10 cellular contexts compared by ENCODE assay signal in the genomic region with DNA sequence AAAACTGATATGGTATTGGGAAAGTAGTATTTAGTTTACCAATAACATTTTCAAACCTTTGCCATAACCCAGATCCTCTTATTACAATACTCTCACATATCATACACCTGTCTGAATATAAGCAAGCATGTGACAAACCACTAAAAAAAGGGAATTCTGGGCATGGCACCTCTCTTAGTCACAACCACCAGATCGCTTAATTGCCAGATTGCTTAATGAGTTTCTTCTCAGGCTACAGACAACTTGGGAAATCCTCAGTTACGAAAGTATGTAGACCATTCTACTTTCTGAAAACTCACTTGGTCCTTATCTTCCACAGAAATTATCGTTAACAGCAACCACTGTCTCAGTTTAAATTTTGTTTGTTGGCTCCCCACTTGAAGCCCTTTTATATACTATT.
DNase-seq lines count a peak whose midpoint lies in the region; ATAC-seq and TF ChIP-seq lines count a peak whose summit lies in the region.
"Had no signal": no experiment of that assay in that cellular context is flagged by ENCODE, and none has a peak within 500 bp of the region (broad histone marks: within the 10 kb centered on the region; RNA-seq: fewer than 3 reads in every experiment).

No MANE protein-coding gene starts in this region.

- H3K27me3 ChIP-seq in DND-41 (ENCODE audit: insufficient read depth, low read length, poor library complexity): no peaks in the 10 kb centered on the region
- H3K27me3 ChIP-seq in neuron (ENCODE audit: insufficient read depth, low read length): no peaks in the 10 kb centered on the region
- H3K27me3 ChIP-seq: colonic mucosa had no signal

- H3K9ac ChIP-seq in DND-41 (ENCODE audit: low read depth, low read length): peak overlapping the region; percentile 93

- peak overlapping the region; percentile 91 for H3K27ac Mint-ChIP-seq in dendritic cell treated with granulocyte-macrophage colony-stimulating factor and Interleukin-4, amounts not matched to agents 40 ng/mL and 50 ng/mL, for 4 days

- no peak for DNase-seq in DND-41
- peak; percentile 87 for DNase-seq in NOMO-1 treated with DMSO at 0.1 percent for 48 hours (lab: John Stamatoyannopoulos, UW; ENCODE audit: unreplicated experiment)
- no peak for DNase-seq in HCEC 1CT
- no peak for DNase-seq in OCI-M2 (lab: John Stamatoyannopoulos, UW; ENCODE audit: unreplicated experiment)
- DNase-seq: colonic mucosa, NCI-H446 treated with DMSO at 0.1 percent for 48 hours had no signal

- no peak overlapping the region for H2AFZ ChIP-seq in DND-41 (ENCODE audit: low read depth, low read length)
- H2AFZ ChIP-seq in neuron (ENCODE audit: low read depth, low read length): no peak overlapping the region

- H3K9me3 ChIP-seq in DND-41 (ENCODE audit: insufficient read depth, low read length, severe bottlenecking) (no peaks in the 10 kb centered on the region), neuron (ENCODE audit: low read length) (no peaks in the 10 kb centered on the region)
- H3K9me3 ChIP-seq: colonic mucosa had no signal

- peaks cover 48% of the 10 kb centered on the region for H3K4me1 ChIP-seq in DND-41 (ENCODE audit: insufficient read depth, low read length)
- peaks cover 17% of the 10 kb centered on the region for H3K4me1 ChIP-seq in neuron (ENCODE audit: insufficient read depth, low read length)
- H3K4me1 ChIP-seq: colonic mucosa had no signal

- TF ChIP-seq CTCF in DND-41 (IDR thresholded peaks at IDR 0.05; ENCODE audit: borderline replicate concordance, extremely low read depth, low read length, poor library complexity, severe bottlenecking): no peak

- H3K36me3 Mint-ChIP-seq in dendritic cell treated with granulocyte-macrophage colony-stimulating factor and Interleukin-4, amounts not matched to agents 40 ng/mL and 50 ng/mL, for 4 days (ENCODE audit: low read depth): peaks cover 48% of the 10 kb centered on the region

- peak overlapping the region; percentile 78 for H3K4me2 ChIP-seq in DND-41 (ENCODE audit: insufficient read depth, low read length)

- H3K9me3 Mint-ChIP-seq in dendritic cell treated with granulocyte-macrophage colony-stimulating factor and Interleukin-4, amounts not matched to agents 40 ng/mL and 50 ng/mL, for 4 days: no peaks in the 10 kb centered on the region

- peak overlapping the region; percentile 69 to 96; a peak in 3 of 4 replicates for H3K4me3 ChIP-seq in DND-41 (ENCODE audit: low read depth in 1 of 2, low read length in 2 of 2)
- H3K4me3 ChIP-seq in neuron (ENCODE audit: low read length): peak overlapping the region; percentile 97

- intact Hi-C loops in dendritic cell treated with granulocyte-macrophage colony-stimulating factor and Interleukin-4, amounts not matched to agents 40 ng/mL and 50 ng/mL, for 4 days (cut with micrococcal nuclease): no loop called here

- H3K79me2 ChIP-seq in DND-41 (ENCODE audit: insufficient read depth, low read length): peaks cover 72% of the 10 kb centered on the region

- H3K27ac ChIP-seq in DND-41 (ENCODE audit: low read length): no peak overlapping the region; the same call in 1 of the 2 replicates
- H3K27ac ChIP-seq: colonic mucosa had no signal

- H3K4me1 Mint-ChIP-seq in dendritic cell treated with granulocyte-macrophage colony-stimulating factor and Interleukin-4, amounts not matched to agents 40 ng/mL and 50 ng/mL, for 4 days (ENCODE audit: low read depth): peaks cover 29% of the 10 kb centered on the region

- ATAC-seq in DND-41 (ENCODE audit: insufficient read depth, low read depth) (no peak), GM19395 (IDR thresholded peaks at IDR 0.05; ENCODE audit: unreplicated experiment) (no peak)
- no peak for ATAC-seq in activated CD4-positive, CD25-positive, alpha-beta regulatory T cell treated with anti-CD3 and anti-CD28 coated beads, Interleukin-2, amount 50 U/mL, for 24 hours

- peaks cover 46% of the 10 kb centered on the region for H3K36me3 ChIP-seq in DND-41 (ENCODE audit: insufficient read depth, low read length)
- H3K36me3 ChIP-seq in neuron (ENCODE audit: insufficient read depth, low read length): peaks cover 34% of the 10 kb centered on the region
- H3K36me3 ChIP-seq: colonic mucosa had no signal

- H4K20me1 ChIP-seq in DND-41 (ENCODE audit: insufficient read depth, low read length): peaks cover 21% of the 10 kb centered on the region; the same call in 1 of the 2 replicates

- H3K4me3 Mint-ChIP-seq in dendritic cell treated with granulocyte-macrophage colony-stimulating factor and Interleukin-4, amounts not matched to agents 40 ng/mL and 50 ng/mL, for 4 days: peak overlapping the region; percentile 90

- H3K27me3 Mint-ChIP-seq in dendritic cell treated with granulocyte-macrophage colony-stimulating factor and Interleukin-4, amounts not matched to agents 40 ng/mL and 50 ng/mL, for 4 days: peaks cover 5% of the 10 kb centered on the region
